In the genomic region with DNA sequence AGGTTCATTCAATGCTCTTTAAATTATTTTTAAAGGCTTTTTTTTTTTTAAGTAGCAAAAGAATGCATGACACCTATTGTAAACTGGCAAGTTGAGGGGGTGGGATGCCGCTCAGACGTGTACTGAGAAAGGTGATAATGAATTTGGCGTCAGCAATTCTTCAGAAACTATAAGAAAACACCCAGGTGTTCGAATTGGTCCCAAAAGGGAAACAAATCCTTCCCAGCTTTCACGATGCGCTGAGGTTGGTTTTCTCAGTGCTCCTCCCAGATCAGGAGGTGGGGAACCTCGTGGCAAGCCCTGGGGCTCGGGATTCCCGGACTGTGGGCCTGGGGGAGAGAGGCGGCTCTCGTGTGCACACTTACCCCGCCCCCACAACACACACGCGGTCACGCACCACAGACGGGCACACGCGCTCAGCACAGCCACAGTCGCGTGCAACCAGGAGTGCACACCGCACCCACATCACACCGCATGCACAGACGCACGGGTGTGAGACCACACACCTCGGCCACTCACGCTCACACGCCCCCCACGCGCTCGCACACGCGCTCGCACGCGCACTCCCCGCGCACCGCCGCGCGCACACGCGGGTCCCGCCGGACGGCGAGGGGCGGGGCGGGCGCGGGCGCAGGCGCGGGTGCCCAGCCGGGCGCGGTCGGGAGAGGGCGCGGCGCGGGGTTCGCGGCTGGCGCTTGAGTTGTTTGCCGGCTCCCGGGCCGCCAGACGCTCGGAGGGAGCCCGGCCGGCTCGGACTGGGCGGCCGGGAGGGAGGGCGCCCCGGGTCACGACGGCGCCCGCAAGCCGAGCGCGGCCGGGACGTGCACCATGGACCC, we compare ENCODE assay signal across 8 cellular contexts. TPM values are rescaled to one million over a fixed set of nuclear protein-coding genes. Genes with fewer than 3 reads are reported as not detected.
A peak's percentile ranks its signal among the peaks of the same experiment; 100 is the strongest.
DNase-seq lines count a peak whose midpoint lies in the region; ATAC-seq and TF ChIP-seq lines count a peak whose summit lies in the region.

A gene with protein sequence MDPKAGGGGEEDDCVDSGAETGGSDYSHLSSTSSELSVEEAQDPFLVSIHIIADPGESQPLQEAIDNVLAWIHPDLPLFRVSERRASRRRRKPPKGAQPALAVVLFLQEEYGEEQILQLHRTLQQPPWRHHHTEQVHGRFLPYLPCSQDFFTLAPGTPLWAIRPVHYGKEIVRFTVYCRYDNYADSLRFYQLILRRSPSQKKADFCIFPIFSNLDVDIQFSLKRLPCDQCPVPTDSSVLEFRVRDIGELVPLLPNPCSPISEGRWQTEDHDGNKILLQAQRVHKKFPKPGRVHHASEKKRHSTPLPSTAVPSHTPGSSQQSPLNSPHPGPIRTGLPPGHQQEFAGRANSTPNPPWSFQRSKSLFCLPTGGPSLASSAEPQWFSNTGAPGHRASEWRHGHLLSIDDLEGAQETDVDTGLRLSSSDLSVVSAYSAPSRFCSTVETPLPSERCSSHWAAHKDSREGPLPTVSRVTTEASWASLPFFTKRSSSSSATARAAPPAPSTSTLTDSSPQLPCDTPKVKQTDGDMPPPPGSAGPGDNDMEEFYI (plus strand): TSS at position 725 of the 836 bp plus-strand sequence. CDS start 104 bp downstream, at position 829.

- H3K4me2 ChIP-seq in KMS-11: peak within 1 kb of the TSS; percentile 49

- peaks cover 29% of the 10 kb centered on the region for H3K27me3 Mint-ChIP-seq in Calu3 (ENCODE audit: unreplicated experiment)
- peaks cover 31% of the 10 kb centered on the region for H3K27me3 Mint-ChIP-seq in dendritic cell treated with granulocyte-macrophage colony-stimulating factor and Interleukin-4, amounts not matched to agents 40 ng/mL and 50 ng/mL, for 4 days

- no TSS peak for BruUV-seq in Calu3 (replicated peaks; lab: Mats Ljungman, UMichigan)

- no peaks in the 10 kb centered on the region for H3K36me3 ChIP-seq in KMS-11 (ENCODE audit: insufficient read depth)

- H3K27ac Mint-ChIP-seq in Calu3 (ENCODE audit: unreplicated experiment): no peak within 1 kb of the TSS
- no peak within 1 kb of the TSS for H3K27ac Mint-ChIP-seq in dendritic cell treated with granulocyte-macrophage colony-stimulating factor and Interleukin-4, amounts not matched to agents 40 ng/mL and 50 ng/mL, for 4 days

- ATAC-seq in GM21526 (IDR thresholded peaks at IDR 0.05; ENCODE audit: low FRiP score, unreplicated experiment): peak; percentile 86
- ATAC-seq in activated CD4-positive, CD25-positive, alpha-beta regulatory T cell treated with anti-CD3 and anti-CD28 coated beads, Interleukin-2, amount 50 U/mL, for 24 hours: peak; percentile 61 to 65

- H3K4me1 Mint-ChIP-seq in Calu3 (ENCODE audit: low read depth, unreplicated experiment): no peaks in the 10 kb centered on the region
- H3K4me1 Mint-ChIP-seq in dendritic cell treated with granulocyte-macrophage colony-stimulating factor and Interleukin-4, amounts not matched to agents 40 ng/mL and 50 ng/mL, for 4 days (ENCODE audit: low read depth): peaks cover 14% of the 10 kb centered on the region

- CTCF ChIA-PET in Calu3 (lab: Charles Lee): interaction anchor here (0.6 kb wide), 1 partner anchor 154 kb away, joined by 3 read pairs; no protein-coding TSS in a partner anchor

- H3K9me3 Mint-ChIP-seq in Calu3 (ENCODE audit: low read depth, unreplicated experiment): no peaks in the 10 kb centered on the region
- H3K9me3 Mint-ChIP-seq in dendritic cell treated with granulocyte-macrophage colony-stimulating factor and Interleukin-4, amounts not matched to agents 40 ng/mL and 50 ng/mL, for 4 days: no peaks in the 10 kb centered on the region

- no peak for TF ChIP-seq CTCF in Calu3 (IDR thresholded peaks at IDR 0.05; ENCODE audit: unreplicated experiment)
- no peak for TF ChIP-seq CTCF in KMS-11 (conservative IDR thresholded peaks at IDR 0.05; ENCODE audit: low read depth, low read length)
- no peak for TF ChIP-seq CTCF in lower leg skin (IDR thresholded peaks at IDR 0.05)

- peak within 1 kb of the TSS; percentile 76 for H3K9ac ChIP-seq in KMS-11

- no peak within 1 kb of the TSS for H3K27ac ChIP-seq in KMS-11

- intact Hi-C loops in Calu3 (cut with micrococcal nuclease; ENCODE audit: unreplicated experiment) (no loop called here), lower leg skin (cut with DNase I; ENCODE audit: low total_unique reads) (no loop called here)
- intact Hi-C loops in dendritic cell treated with granulocyte-macrophage colony-stimulating factor and Interleukin-4, amounts not matched to agents 40 ng/mL and 50 ng/mL, for 4 days (cut with micrococcal nuclease): loop anchor here (2.0 kb wide), 1 partner anchor 65 kb away; no protein-coding TSS in a partner anchor

- no peak for TF ChIP-seq POLR2A in lower leg skin (IDR thresholded peaks at IDR 0.05)

- no peaks in the 10 kb centered on the region for H3K79me2 ChIP-seq in KMS-11 (ENCODE audit: insufficient read depth, low read depth)

- peak within 1 kb of the TSS; percentile 39 for H3K4me3 Mint-ChIP-seq in Calu3 (ENCODE audit: low read depth, unreplicated experiment)
- H3K4me3 Mint-ChIP-seq in dendritic cell treated with granulocyte-macrophage colony-stimulating factor and Interleukin-4, amounts not matched to agents 40 ng/mL and 50 ng/mL, for 4 days: peak within 1 kb of the TSS; percentile 73

- DNase-seq in Calu3 (peak; percentile 63), lower leg skin (ENCODE audit: low spot score in 2 of 2) (peak in 1 of 2 donors; percentile 85), GOT3 (lab: John Stamatoyannopoulos, UW) (no peak)
- DNase-seq in stimulated activated CD4-positive, alpha-beta T cell treated with anti-CD3 and anti-CD28 coated beads, TNF-alpha, amount 100 ng/mL, for 24 hours (ENCODE audit: low read depth in 3 of 3): peak; percentile 15 to 51 (median 27)

- H3K4me3 ChIP-seq in KMS-11 (IDR thresholded peaks at IDR 0.05; ENCODE audit: insufficient read depth, low read depth, low read length) (no peak within 1 kb of the TSS), lower leg skin (ENCODE audit: low read depth, poor library complexity, severe bottlenecking) (peak within 1 kb of the TSS; percentile 67)

- no peaks in the 10 kb centered on the region for H3K27me3 ChIP-seq in KMS-11 (ENCODE audit: insufficient read depth, low read depth)

- H2AFZ ChIP-seq in KMS-11 (ENCODE audit: low read depth): peak within 1 kb of the TSS; percentile 91

- H4K20me1 ChIP-seq in KMS-11 (ENCODE audit: insufficient read depth): no peaks in the 10 kb centered on the region

- WGBS in lower leg skin, 2 donors: 1 to 8% methylated on average over 9 to 56 of the region's 86 CpGs

- H3K36me3 Mint-ChIP-seq in Calu3 (ENCODE audit: insufficient read depth, unreplicated experiment): no peaks in the 10 kb centered on the region
- H3K36me3 Mint-ChIP-seq in dendritic cell treated with granulocyte-macrophage colony-stimulating factor and Interleukin-4, amounts not matched to agents 40 ng/mL and 50 ng/mL, for 4 days (ENCODE audit: low read depth): no peaks in the 10 kb centered on the region

- H3K4me1 ChIP-seq in KMS-11 (ENCODE audit: low read depth, poor library complexity, severe bottlenecking): no peaks in the 10 kb centered on the region

RNA-seq across cellular contexts. Expression of the gene that starts here (rescaled TPM):
- 0.12 and 0.39 TPM in 2 replicates for total RNA-seq in Calu3 (2022)
- 1 to 10 TPM in 3 of 4 donors, under 1 TPM in 1; 0.30 to 5.0 (median 2.1) TPM for total RNA-seq in lower leg skin

Comparison
In these comparisons a context has a peak if more than half of its experiments do, and no peak if none do; other contexts are left out.
1. Peak in DNase-seq in Calu3; RNA of the gene not detected or under 1 TPM.